25 cellular contexts compared by ENCODE assay signal in the genomic region with DNA sequence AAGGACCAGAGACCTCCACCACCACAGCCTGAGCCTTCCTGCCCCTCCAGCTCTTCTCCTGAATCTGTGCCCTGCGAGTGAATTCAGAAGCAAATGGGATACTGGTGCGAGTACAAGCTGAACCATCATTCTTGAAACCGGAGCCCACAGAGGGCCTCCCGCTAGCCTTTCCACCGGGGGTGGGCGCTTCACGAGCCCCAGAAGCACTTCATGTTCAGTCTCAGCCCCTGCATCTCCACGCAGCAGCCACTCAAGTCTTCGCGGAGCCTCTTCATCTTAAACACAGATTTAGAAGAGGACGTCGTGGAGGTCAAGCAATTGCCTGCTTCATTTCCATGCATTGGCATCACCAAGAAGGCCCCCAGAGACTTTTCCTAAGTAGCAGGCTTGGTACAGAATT. TPM values are rescaled to one million over a fixed set of nuclear protein-coding genes. Genes with fewer than 3 reads are reported as not detected.
"Had no signal": no experiment of that assay in that cellular context is flagged by ENCODE, and none has a peak within 500 bp of the region (broad histone marks: within the 10 kb centered on the region; RNA-seq: fewer than 3 reads in every experiment).

No MANE protein-coding gene starts in this region.

- H3K4me3 ChIP-seq: left lung, neural progenitor cell had no signal

- H3K4me1 ChIP-seq: foreskin keratinocyte, left lung, neural progenitor cell had no signal

- H3K4me3 Mint-ChIP-seq: activated CD4-positive, alpha-beta T cell treated with anti-CD3 and anti-CD28 coated beads, Interleukin-2, amount 10 ng/mL, durations not matched to agents 7 days and 5 days; activated CD8-positive, alpha-beta T cell treated with anti-CD3 and anti-CD28 coated beads for 36 hours; activated naive CD8-positive, alpha-beta T cell treated with anti-CD3 and anti-CD28 coated beads for 36 hours; dendritic cell treated with granulocyte-macrophage colony-stimulating factor and Interleukin-4, amounts not matched to agents 40 ng/mL and 50 ng/mL, for 4 days; mesothelial cell of epicardium; naive thymus-derived CD8-positive, alpha-beta T cell; neural progenitor cell; stimulated activated effector memory CD8-positive, alpha-beta T cell treated with anti-CD3 and anti-CD28 coated beads, Interleukin-12 subunit alpha, Interleukin-12 subunit beta, amount 100 ng/mL, for 72 hours; stimulated activated naive CD8-positive, alpha-beta T cell treated with anti-CD3 and anti-CD28 coated beads, Interleukin-15, amount 100 ng/mL, for 72 hours; type B pancreatic cell had no signal

- H3K27ac Mint-ChIP-seq: activated CD4-positive, alpha-beta T cell treated with anti-CD3 and anti-CD28 coated beads, Interleukin-2, amount 10 ng/mL, durations not matched to agents 7 days and 5 days; activated CD8-positive, alpha-beta T cell treated with anti-CD3 and anti-CD28 coated beads for 36 hours; activated naive CD8-positive, alpha-beta T cell treated with anti-CD3 and anti-CD28 coated beads for 36 hours; dendritic cell treated with granulocyte-macrophage colony-stimulating factor and Interleukin-4, amounts not matched to agents 40 ng/mL and 50 ng/mL, for 4 days; mesothelial cell of epicardium; naive thymus-derived CD8-positive, alpha-beta T cell; neural progenitor cell; progenitor cell of endocrine pancreas; stimulated activated effector memory CD8-positive, alpha-beta T cell treated with anti-CD3 and anti-CD28 coated beads, Interleukin-12 subunit alpha, Interleukin-12 subunit beta, amount 100 ng/mL, for 72 hours; stimulated activated naive CD8-positive, alpha-beta T cell treated with anti-CD3 and anti-CD28 coated beads, Interleukin-15, amount 100 ng/mL, for 72 hours; type B pancreatic cell had no signal

- H3K36me3 Mint-ChIP-seq: activated naive CD8-positive, alpha-beta T cell treated with anti-CD3 and anti-CD28 coated beads for 36 hours; stimulated activated effector memory CD8-positive, alpha-beta T cell treated with anti-CD3 and anti-CD28 coated beads, Interleukin-12 subunit alpha, Interleukin-12 subunit beta, amount 100 ng/mL, for 72 hours had no signal

- H3K9ac ChIP-seq: neural progenitor cell, SK-N-SH had no signal

- H3K27ac ChIP-seq: foreskin keratinocyte, left lung, neural progenitor cell, VCaP had no signal

- H3K4me1 Mint-ChIP-seq: activated CD4-positive, alpha-beta T cell treated with anti-CD3 and anti-CD28 coated beads, Interleukin-2, amount 10 ng/mL, durations not matched to agents 7 days and 5 days; activated naive CD8-positive, alpha-beta T cell treated with anti-CD3 and anti-CD28 coated beads for 36 hours; mesothelial cell of epicardium; naive thymus-derived CD8-positive, alpha-beta T cell; neural progenitor cell; stimulated activated effector memory CD8-positive, alpha-beta T cell treated with anti-CD3 and anti-CD28 coated beads, Interleukin-12 subunit alpha, Interleukin-12 subunit beta, amount 100 ng/mL, for 72 hours; stimulated activated naive CD8-positive, alpha-beta T cell treated with anti-CD3 and anti-CD28 coated beads, Interleukin-15, amount 100 ng/mL, for 72 hours had no signal

- ATAC-seq: activated CD8-positive, alpha-beta T cell treated with anti-CD3 and anti-CD28 coated beads for 36 hours; foreskin keratinocyte; left lung; naive thymus-derived CD8-positive, alpha-beta T cell; stimulated activated naive CD8-positive, alpha-beta T cell treated with anti-CD3 and anti-CD28 coated beads, Interleukin-15, amount 100 ng/mL, for 72 hours had no signal

- H3K9me3 ChIP-seq: SK-N-SH had no signal

- DNase-seq: activated CD4-positive, alpha-beta T cell treated with anti-CD3 and anti-CD28 coated beads, Interleukin-2, amount 10 ng/mL, durations not matched to agents 7 days and 5 days; activated CD4-positive, CD25-positive, alpha-beta regulatory T cell treated with anti-CD3 and anti-CD28 coated beads, Interleukin-2, amount 50 U/mL, for 72 hours; activated CD8-positive, alpha-beta T cell treated with anti-CD3 and anti-CD28 coated beads for 36 hours; activated naive CD4-positive, alpha-beta T cell; activated naive CD8-positive, alpha-beta T cell treated with anti-CD3 and anti-CD28 coated beads for 36 hours; activated T-cell treated with anti-CD3 and anti-CD28 coated beads, Interleukin-2, amount 50 U/mL, for 1 hour; amygdala; cerebellar nuclear complex; effector CD8-positive, alpha-beta T cell; foreskin keratinocyte; kidney glomerular epithelial cell; mammary epithelial cell; SK-N-SH; stimulated activated CD4-positive, alpha-beta T cell treated with anti-CD3 and anti-CD28 coated beads, Interleukin-2, amount 100 ng/mL, for 24 hours; stimulated activated naive CD8-positive, alpha-beta T cell treated with anti-CD3 and anti-CD28 coated beads, Interleukin-15, amount 100 ng/mL, for 72 hours had no signal

- H3K27me3 ChIP-seq: foreskin keratinocyte had no signal

- H3K36me3 ChIP-seq: left lung, neural progenitor cell had no signal

RNA-seq across cellular contexts. Expression of a gene that starts 26.0 kb away (rescaled TPM):
- total RNA-seq: activated CD4-positive, alpha-beta T cell treated with anti-CD3 and anti-CD28 coated beads, Interleukin-2, amount 10 ng/mL, durations not matched to agents 7 days and 5 days; activated CD8-positive, alpha-beta T cell treated with anti-CD3 and anti-CD28 coated beads for 36 hours; activated naive CD8-positive, alpha-beta T cell treated with anti-CD3 and anti-CD28 coated beads for 36 hours; naive thymus-derived CD8-positive, alpha-beta T cell; T-helper 2 cell treated with Interferon-gamma antibody and Interleukin-4, amounts not matched to agents 100 ng/mL and 5 ng/mL, for 36 hours had no signal
- polyA plus RNA-seq: naive thymus-derived CD8-positive, alpha-beta T cell had no signal
